In genomic region chr16:13594798-13595197, GRCh38 we compare ENCODE assay signal across 20 cellular contexts.
DNase-seq lines count a peak whose midpoint lies in the region; ATAC-seq and TF ChIP-seq lines count a peak whose summit lies in the region.
"Had no signal": no experiment of that assay in that cellular context is flagged by ENCODE, and none has a peak within 500 bp of the region (broad histone marks: within the 10 kb centered on the region; RNA-seq: fewer than 3 reads in every experiment).

No MANE protein-coding gene starts in this region.

- no peak for ATAC-seq in HG02885 (IDR thresholded peaks at IDR 0.05; ENCODE audit: poor library complexity, unreplicated experiment)
- no peak for ATAC-seq in psoas muscle
- no peak for ATAC-seq in activated CD4-positive, CD25-positive, alpha-beta regulatory T cell treated with anti-CD3 and anti-CD28 coated beads, Interleukin-2, amount 50 U/mL, for 24 hours
- ATAC-seq: HCT116, SK-N-SH treated with all-trans-retinoic acid at 6 μM for 48 hours had no signal

- no peak overlapping the region for H3T11ph ChIP-seq in H9 (ENCODE audit: low read length)

- no peaks in the 10 kb centered on the region for H4K20me1 ChIP-seq in H9 (ENCODE audit: control insufficient read depth, insufficient read depth, insufficient read length)
- no peaks in the 10 kb centered on the region for H4K20me1 ChIP-seq in neural cell (ENCODE audit: insufficient read depth)

- H3K4me3 ChIP-seq in NT2/D1 (ENCODE audit: insufficient read length, low read depth) (no peak overlapping the region), neural cell (ENCODE audit: low read length) (no peak overlapping the region), psoas muscle (no peak overlapping the region)

- no peaks in the 10 kb centered on the region; a peak in 1 of 5 replicates for H3K9me3 Mint-ChIP-seq in H9

- H2AFZ ChIP-seq in H9 (ENCODE audit: low read length) (no peak overlapping the region), neural cell (ENCODE audit: low read depth, low read length) (peak overlapping the region; percentile 27)

- peaks cover 5% of the 10 kb centered on the region; the same call in 1 of the 2 replicates for H3K4me1 ChIP-seq in H9 (ENCODE audit: insufficient read depth, low read length)
- H3K4me1 ChIP-seq in NT2/D1 (ENCODE audit: insufficient read depth, insufficient read length): peaks cover 10% of the 10 kb centered on the region
- no peaks in the 10 kb centered on the region for H3K4me1 ChIP-seq in psoas muscle
- H3K4me1 ChIP-seq: Caco-2 had no signal

- H3K27me3 Mint-ChIP-seq in H9 (ENCODE audit: low read depth): no peaks in the 10 kb centered on the region; the same call in 1 of the 2 replicates

- no peak overlapping the region for H2BK15ac ChIP-seq in H9 (ENCODE audit: low read depth, low read length)

- H3K27me3 ChIP-seq in H9 (ENCODE audit: insufficient read depth, low read length): no peaks in the 10 kb centered on the region
- no peaks in the 10 kb centered on the region for H3K27me3 ChIP-seq in NT2/D1 (ENCODE audit: insufficient read depth, insufficient read length)
- H3K27me3 ChIP-seq in neural cell (ENCODE audit: insufficient read depth, low read depth, low read length): no peaks in the 10 kb centered on the region
- no peaks in the 10 kb centered on the region for H3K27me3 ChIP-seq in psoas muscle (ENCODE audit: insufficient read depth in 3 of 3, low read length in 2 of 3)

- peak overlapping the region; percentile 92 for H3K18ac ChIP-seq in H9 (ENCODE audit: insufficient read length, low read depth, low read length)

- peak overlapping the region; percentile 74 for H3K27ac ChIP-seq in H9 (ENCODE audit: insufficient read length, low read depth, low read length)
- no peak overlapping the region for H3K27ac ChIP-seq in neural cell (ENCODE audit: low read length)
- no peak overlapping the region for H3K27ac ChIP-seq in psoas muscle
- H3K27ac ChIP-seq: HL-60, KMS-11 had no signal

- no peak overlapping the region for H2BK12ac ChIP-seq in H9 (ENCODE audit: insufficient read length, low read depth, low read length)

- no peaks in the 10 kb centered on the region for H3K79me1 ChIP-seq in H9 (ENCODE audit: insufficient read depth, low read depth, low read length, poor library complexity, severe bottlenecking)

- peaks cover 22 to 24% of the 10 kb centered on the region in 2 experiments for H3K4me1 Mint-ChIP-seq in H9

- no peak overlapping the region for H3K56ac ChIP-seq in H9 (ENCODE audit: insufficient read length, low read depth, low read length)

- H3K27ac Mint-ChIP-seq in H9: peak overlapping the region; percentile 98 to 99 (median 98)

- TF ChIP-seq CTCF in H9 (conservative IDR thresholded peaks at IDR 0.05): no peak
- no peak for TF ChIP-seq CTCF in neural cell (IDR thresholded peaks at IDR 0.05; ENCODE audit: poor library complexity, severe bottlenecking)
- no peak for TF ChIP-seq CTCF in psoas muscle (IDR thresholded peaks at IDR 0.05)

- H3K9ac ChIP-seq in H9 (ENCODE audit: extremely low read depth, insufficient read length, low read length) (no peak overlapping the region), NT2/D1 (ENCODE audit: insufficient read length, low read depth) (no peak overlapping the region), neural cell (ENCODE audit: low read length) (no peak overlapping the region)
- H3K9ac ChIP-seq: KMS-11 had no signal

- no peak overlapping the region for H3K23ac ChIP-seq in H9 (ENCODE audit: insufficient read length, low read depth, low read length)

- no peak for TF ChIP-seq EP300 in neural cell (conservative IDR thresholded peaks at IDR 0.05; ENCODE audit: poor library complexity, severe bottlenecking)

- no peak overlapping the region for H4K8ac ChIP-seq in H9 (replicated peaks; ENCODE audit: insufficient read length, low read depth, low read length)

- peak; percentile 71 for DNase-seq in H9
- peak; percentile 93 for DNase-seq in NT2/D1 (ENCODE audit: low read depth, low spot score)
- peak; percentile 69 for DNase-seq in iPS DF 4.7 (ENCODE audit: extremely low read depth, low spot score)
- DNase-seq in midbrain (lab: John Stamatoyannopoulos, UW): no peak
- no peak for DNase-seq in psoas muscle
- DNase-seq: ACHN, Caco-2, DMS53, NCI-H146, NCI-H2081, NCI-H226, NCI-H524 treated with DMSO at 0.1 percent for 48 hours, SHP77 treated with DMSO at 0.1 percent for 48 hours had no signal

- peak overlapping the region in 1 of 2 experiments; percentile 56; a peak in 2 of 5 replicates for H3K4me3 Mint-ChIP-seq in H9

- H4K5ac ChIP-seq in H9 (ENCODE audit: insufficient read length, low read depth, low read length): no peak overlapping the region

- peak overlapping the region; percentile 90; the same call in 1 of the 2 replicates for H3K14ac ChIP-seq in H9 (ENCODE audit: insufficient read depth, low read length)

- H2BK120ac ChIP-seq in H9 (ENCODE audit: low read depth, low read length, poor library complexity, severe bottlenecking): no peak overlapping the region

- H3F3A ChIP-seq in neural cell (ENCODE audit: insufficient read depth, low read length, poor library complexity, severe bottlenecking): no peaks in the 10 kb centered on the region

- H4K91ac ChIP-seq in H9 (ENCODE audit: insufficient read length, low read depth, low read length): no peak overlapping the region

- H3K4me2 ChIP-seq in H9 (ENCODE audit: insufficient read depth, insufficient read length, low read length) (no peak overlapping the region), neural cell (ENCODE audit: low read length) (no peak overlapping the region)
- H3K4me2 ChIP-seq: KMS-11 had no signal

- TF ChIP-seq RAD21 in neural cell (conservative IDR thresholded peaks at IDR 0.05): no peak

- no peaks in the 10 kb centered on the region for H3K9me3 ChIP-seq in H9 (ENCODE audit: control insufficient read depth, low read depth, low read length)
- no peaks in the 10 kb centered on the region for H3K9me3 ChIP-seq in NT2/D1 (ENCODE audit: insufficient read depth, low read length)
- no peaks in the 10 kb centered on the region for H3K9me3 ChIP-seq in neural cell (ENCODE audit: low read length)
- no peaks in the 10 kb centered on the region for H3K9me3 ChIP-seq in psoas muscle
- H3K9me3 ChIP-seq: Caco-2 had no signal

- H3K9me2 ChIP-seq in neural cell (ENCODE audit: insufficient read depth, low read length): no peaks in the 10 kb centered on the region

- WGBS in H9 (ENCODE audit: extremely low coverage, insufficient read length, low lambda C conversion rate): no CpG with 5 or more reads among the region's 3 CpGs
- 37 to 39% (median 38%) methylated on average over 3 of the region's 3 CpGs for WGBS in psoas muscle, 3 donors

- H2AK5ac ChIP-seq in H9 (ENCODE audit: insufficient read length, low read length): no peak overlapping the region

- H3K4ac ChIP-seq in H9 (ENCODE audit: low read depth, low read length): no peak overlapping the region; the same call in 1 of the 2 replicates

- no peaks in the 10 kb centered on the region for H3K36me3 ChIP-seq in NT2/D1 (ENCODE audit: insufficient read depth, insufficient read length, low read length)
- H3K36me3 ChIP-seq in neural cell (ENCODE audit: insufficient read depth, low read length): no peaks in the 10 kb centered on the region
- no peaks in the 10 kb centered on the region for H3K36me3 ChIP-seq in psoas muscle (ENCODE audit: insufficient read depth in 1 of 2, low read depth in 1 of 2)

- peaks cover 0 to 6% (median 0%) of the 10 kb centered on the region in 3 experiments; a peak in 4 of 7 replicates for H3K36me3 Mint-ChIP-seq in H9 (ENCODE audit: insufficient read depth in 1 of 3, low read depth in 3 of 3)

- H3K23me2 ChIP-seq in H9 (ENCODE audit: insufficient read length, low read depth, low read length, poor library complexity, severe bottlenecking): no peaks in the 10 kb centered on the region

- no peak overlapping the region for H2BK20ac ChIP-seq in H9 (ENCODE audit: low read depth, low read length, poor library complexity, severe bottlenecking)

- no peak overlapping the region for H2BK5ac ChIP-seq in H9 (ENCODE audit: insufficient read length, low read length)

- intact Hi-C loops in psoas muscle (cut with DNase I): no loop called here

- no peaks in the 10 kb centered on the region for H3K79me2 ChIP-seq in H9 (ENCODE audit: insufficient read depth, low read length)
- no peaks in the 10 kb centered on the region for H3K79me2 ChIP-seq in neural cell (replicated peaks; ENCODE audit: insufficient read depth, low read length)

TF ChIP-seq in neural cell, 6 proteins besides CTCF, POLR2A, EP300 and RAD21:
- TF ChIP-seq TAF1 (IDR thresholded peaks at IDR 0.05; ENCODE audit: low read depth) (no peak), POLR2AphosphoS5 (IDR thresholded peaks at IDR 0.05) (no peak), EZH2 (IDR thresholded peaks at IDR 0.05; ENCODE audit: borderline replicate concordance, insufficient read depth, low read length, poor library complexity, severe bottlenecking) (no peak), SMC3 (conservative IDR thresholded peaks at IDR 0.05; ENCODE audit: poor library complexity) (no peak), MXI1 (conservative IDR thresholded peaks at IDR 0.05; ENCODE audit: poor library complexity, severe bottlenecking) (no peak)
TF ChIP-seq in neural cell: peak in this region for 0.

Comparison
In these comparisons a context has a peak if more than half of its experiments do, and no peak if none do; other contexts are left out.
1. DNase-seq: peak in H9 (single experiment), NT2/D1 (single experiment) and iPS DF 4.7 (single experiment); none in midbrain (single experiment) and psoas muscle (0 of 2).